25 cellular contexts compared by ENCODE assay signal in the genomic region with DNA sequence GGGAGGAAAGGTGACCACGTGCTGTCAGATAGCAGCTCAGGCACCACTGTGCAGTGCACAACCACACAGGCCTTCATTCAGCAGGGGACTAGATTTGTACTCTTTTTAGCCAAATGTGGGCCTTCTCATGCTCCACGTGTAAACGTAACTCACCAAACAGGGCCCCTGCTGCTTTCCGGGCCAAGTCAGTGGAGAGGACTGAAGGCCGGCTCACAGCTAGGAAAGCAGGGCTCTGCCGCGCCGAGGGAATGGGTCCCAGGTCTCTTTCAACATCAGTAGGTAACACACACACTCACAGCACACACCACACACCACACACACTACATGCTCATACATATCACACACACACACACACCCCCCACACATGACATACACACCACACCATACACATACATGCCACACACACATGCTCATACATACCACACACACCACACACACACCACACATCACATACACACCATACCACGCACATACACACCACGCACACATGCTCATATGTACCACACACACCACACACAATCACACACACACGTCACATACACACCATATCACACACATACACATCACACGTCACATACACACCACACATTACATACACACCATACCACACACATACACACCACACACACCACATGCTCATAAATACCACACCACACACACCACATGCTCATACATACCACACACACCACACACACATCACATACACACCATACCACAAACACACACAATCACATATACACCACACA.
"Had no signal": no experiment of that assay in that cellular context is flagged by ENCODE, and none has a peak within 500 bp of the region (broad histone marks: within the 10 kb centered on the region; RNA-seq: fewer than 3 reads in every experiment).

No MANE protein-coding gene starts in this region.

- H3K4me3 ChIP-seq: colonic mucosa, right atrium auricular region, spleen, testis, transverse colon had no signal

- H3K36me3 ChIP-seq: colonic mucosa, right atrium auricular region, spleen, transverse colon had no signal

- H3K9me3 ChIP-seq: colonic mucosa, right atrium auricular region, spleen, testis, transverse colon had no signal

- DNase-seq: activated CD4-positive, alpha-beta memory T cell treated with anti-CD3 and anti-CD28 coated beads for 36 hours; activated CD4-positive, alpha-beta T cell treated with anti-CD3 and anti-CD28 coated beads, Interleukin-2, amount 10 ng/mL, durations not matched to agents 24 days and 14 days; activated CD4-positive, CD25-positive, alpha-beta regulatory T cell treated with anti-CD3 and anti-CD28 coated beads, Interleukin-2, amount 50 U/mL, for 72 hours; activated CD8-positive, alpha-beta memory T cell treated with anti-CD3 and anti-CD28 coated beads, Interleukin-2, amount 50 U/mL, for 4 hours; activated gamma-delta T cell; activated naive CD4-positive, alpha-beta T cell treated with anti-CD3 and anti-CD28 coated beads, Interleukin-2, amount 50 U/mL, for 16 hours; activated T-cell treated with anti-CD3 and anti-CD28 coated beads, Interleukin-2, amount 50 U/mL, for 1 hour; amniotic stem cell; cerebellar nuclear complex; colonic mucosa; effector CD8-positive, alpha-beta T cell; head of caudate nucleus; midbrain; naive thymus-derived CD8-positive, alpha-beta T cell; occipital lobe; spleen; stimulated activated naive CD4-positive, alpha-beta T cell treated with Interleukin-2 at 50 U/mL for 16 hours; T-helper 17 cell; T1000; testis; transverse colon had no signal

- H3K27me3 ChIP-seq: colonic mucosa, right atrium auricular region, spleen, testis, transverse colon had no signal

- H3K27ac ChIP-seq: colonic mucosa, epithelial cell of prostate, right atrium auricular region, spleen, testis, transverse colon had no signal

- H3K4me1 ChIP-seq: colonic mucosa, right atrium auricular region, spleen, testis, transverse colon had no signal

- ATAC-seq: naive thymus-derived CD8-positive, alpha-beta T cell; T-helper 17 cell had no signal

- FAIRE-seq: endometrium, urothelium cell line had no signal
